In genomic region chr11:76673164-76674142, GRCh38 we compare ENCODE assay signal across 12 cellular contexts. TPM values are rescaled to one million over a fixed set of nuclear protein-coding genes. Genes with fewer than 3 reads are reported as not detected.
A peak's percentile ranks its signal among the peaks of the same experiment; 100 is the strongest.
DNase-seq lines count a peak whose midpoint lies in the region; ATAC-seq and TF ChIP-seq lines count a peak whose summit lies in the region.
"Had no signal": no experiment of that assay in that cellular context is flagged by ENCODE, and none has a peak within 500 bp of the region (broad histone marks: within the 10 kb centered on the region; RNA-seq: fewer than 3 reads in every experiment).

No MANE protein-coding gene starts in this region.

- H3K4me1 Mint-ChIP-seq in activated CD4-positive, alpha-beta T cell treated with anti-CD3 and anti-CD28 coated beads, Interleukin-2, amount 10 ng/mL, durations not matched to agents 24 days and 14 days = peaks cover 45% of the 10 kb centered on the region
- H3K4me1 Mint-ChIP-seq in activated T-helper 2 cell treated with anti-CD3 and anti-CD28 coated beads, Interferon-gamma antibody, Interleukin-2, Interleukin-4, amounts not matched to agents 10 μg/mL and 5 μg/mL and 100 μg/mL, durations not matched to agents 14 hours and 24 hours and 36 hours (ENCODE audit: low read depth) = peaks cover 61% of the 10 kb centered on the region
- H3K4me1 Mint-ChIP-seq in stimulated activated effector memory CD8-positive, alpha-beta T cell treated with anti-CD3 and anti-CD28 coated beads, Interleukin-12 subunit alpha, Interleukin-12 subunit beta, amount 100 ng/mL, for 72 hours = peaks cover 53% of the 10 kb centered on the region

- ATAC-seq in HG03175 (IDR thresholded peaks at IDR 0.05; ENCODE audit: unreplicated experiment) (peak; percentile 7), HG02642 (IDR thresholded peaks at IDR 0.05; ENCODE audit: poor library complexity, unreplicated experiment) (no peak), HG03442 (IDR thresholded peaks at IDR 0.05; ENCODE audit: unreplicated experiment) (no peak)
- no peak for ATAC-seq in stimulated activated effector memory CD8-positive, alpha-beta T cell treated with anti-CD3 and anti-CD28 coated beads, Interleukin-12 subunit alpha, Interleukin-12 subunit beta, amount 100 ng/mL, for 72 hours

- no peak for DNase-seq in activated CD4-positive, alpha-beta T cell treated with anti-CD3 and anti-CD28 coated beads, Interleukin-2, amount 10 ng/mL, durations not matched to agents 24 days and 14 days
- no peak for DNase-seq in activated CD4-positive, alpha-beta T cell treated with anti-CD3 and anti-CD28 coated beads for 4 hours
- DNase-seq in activated T-helper 2 cell treated with anti-CD3 and anti-CD28 coated beads, Interferon-gamma antibody, Interleukin-2, Interleukin-4, amounts not matched to agents 10 μg/mL and 5 μg/mL and 100 μg/mL, durations not matched to agents 14 hours and 24 hours and 36 hours (ENCODE audit: low spot score) = no peak
- no peak for DNase-seq in stimulated activated effector memory CD8-positive, alpha-beta T cell treated with anti-CD3 and anti-CD28 coated beads, Interleukin-12 subunit alpha, Interleukin-12 subunit beta, amount 100 ng/mL, for 72 hours (ENCODE audit: low spot score in 2 of 2)
- no peak for DNase-seq in GM10266 (ENCODE audit: extremely low spot score)
- DNase-seq: midbrain, NCI-H2081 treated with DMSO at 0.1 percent for 48 hours, retina, T1000 had no signal

- peak overlapping the region; percentile 78 for H3K27ac Mint-ChIP-seq in activated CD4-positive, alpha-beta T cell treated with anti-CD3 and anti-CD28 coated beads, Interleukin-2, amount 10 ng/mL, durations not matched to agents 24 days and 14 days
- peak overlapping the region; percentile 86 for H3K27ac Mint-ChIP-seq in activated T-helper 2 cell treated with anti-CD3 and anti-CD28 coated beads, Interferon-gamma antibody, Interleukin-2, Interleukin-4, amounts not matched to agents 10 μg/mL and 5 μg/mL and 100 μg/mL, durations not matched to agents 14 hours and 24 hours and 36 hours
- H3K27ac Mint-ChIP-seq in stimulated activated effector memory CD8-positive, alpha-beta T cell treated with anti-CD3 and anti-CD28 coated beads, Interleukin-12 subunit alpha, Interleukin-12 subunit beta, amount 100 ng/mL, for 72 hours = peak overlapping the region; percentile 75

- intact Hi-C loops in activated CD4-positive, alpha-beta T cell treated with anti-CD3 and anti-CD28 coated beads, Interleukin-2, amount 10 ng/mL, durations not matched to agents 24 days and 14 days (cut with micrococcal nuclease) = loop anchor here (2.0 to 5.0 kb wide), 2 partner anchors 47 to 81 kb away; no protein-coding TSS in a partner anchor
- intact Hi-C loops in activated T-helper 2 cell treated with anti-CD3 and anti-CD28 coated beads, Interferon-gamma antibody, Interleukin-2, Interleukin-4, amounts not matched to agents 10 μg/mL and 5 μg/mL and 100 μg/mL, durations not matched to agents 14 hours and 24 hours and 36 hours (cut with micrococcal nuclease) = loop anchor here (2.0 to 10.0 kb wide), 4 partner anchors 47 to 439 kb away; no protein-coding TSS in a partner anchor

- H3K36me3 Mint-ChIP-seq in activated CD4-positive, alpha-beta T cell treated with anti-CD3 and anti-CD28 coated beads, Interleukin-2, amount 10 ng/mL, durations not matched to agents 24 days and 14 days (ENCODE audit: low read depth) = no peaks in the 10 kb centered on the region
- peaks cover 10% of the 10 kb centered on the region for H3K36me3 Mint-ChIP-seq in activated T-helper 2 cell treated with anti-CD3 and anti-CD28 coated beads, Interferon-gamma antibody, Interleukin-2, Interleukin-4, amounts not matched to agents 10 μg/mL and 5 μg/mL and 100 μg/mL, durations not matched to agents 14 hours and 24 hours and 36 hours (ENCODE audit: low read depth)
- no peaks in the 10 kb centered on the region for H3K36me3 Mint-ChIP-seq in stimulated activated effector memory CD8-positive, alpha-beta T cell treated with anti-CD3 and anti-CD28 coated beads, Interleukin-12 subunit alpha, Interleukin-12 subunit beta, amount 100 ng/mL, for 72 hours

- H3K9me3 Mint-ChIP-seq in activated CD4-positive, alpha-beta T cell treated with anti-CD3 and anti-CD28 coated beads, Interleukin-2, amount 10 ng/mL, durations not matched to agents 24 days and 14 days = no peaks in the 10 kb centered on the region
- H3K9me3 Mint-ChIP-seq in activated T-helper 2 cell treated with anti-CD3 and anti-CD28 coated beads, Interferon-gamma antibody, Interleukin-2, Interleukin-4, amounts not matched to agents 10 μg/mL and 5 μg/mL and 100 μg/mL, durations not matched to agents 14 hours and 24 hours and 36 hours = no peaks in the 10 kb centered on the region
- no peaks in the 10 kb centered on the region for H3K9me3 Mint-ChIP-seq in stimulated activated effector memory CD8-positive, alpha-beta T cell treated with anti-CD3 and anti-CD28 coated beads, Interleukin-12 subunit alpha, Interleukin-12 subunit beta, amount 100 ng/mL, for 72 hours

- peak overlapping the region; percentile 43 for H3K4me3 Mint-ChIP-seq in activated CD4-positive, alpha-beta T cell treated with anti-CD3 and anti-CD28 coated beads, Interleukin-2, amount 10 ng/mL, durations not matched to agents 24 days and 14 days
- H3K4me3 Mint-ChIP-seq in activated T-helper 2 cell treated with anti-CD3 and anti-CD28 coated beads, Interferon-gamma antibody, Interleukin-2, Interleukin-4, amounts not matched to agents 10 μg/mL and 5 μg/mL and 100 μg/mL, durations not matched to agents 14 hours and 24 hours and 36 hours (ENCODE audit: low read depth) = no peak overlapping the region
- peak overlapping the region; percentile 58 for H3K4me3 Mint-ChIP-seq in stimulated activated effector memory CD8-positive, alpha-beta T cell treated with anti-CD3 and anti-CD28 coated beads, Interleukin-12 subunit alpha, Interleukin-12 subunit beta, amount 100 ng/mL, for 72 hours

- peaks cover 21% of the 10 kb centered on the region for H3K27me3 Mint-ChIP-seq in activated CD4-positive, alpha-beta T cell treated with anti-CD3 and anti-CD28 coated beads, Interleukin-2, amount 10 ng/mL, durations not matched to agents 24 days and 14 days
- H3K27me3 Mint-ChIP-seq in activated T-helper 2 cell treated with anti-CD3 and anti-CD28 coated beads, Interferon-gamma antibody, Interleukin-2, Interleukin-4, amounts not matched to agents 10 μg/mL and 5 μg/mL and 100 μg/mL, durations not matched to agents 14 hours and 24 hours and 36 hours (ENCODE audit: low read depth) = peaks cover 3% of the 10 kb centered on the region

- TF ChIP-seq CTCF in GM10266 (IDR thresholded peaks at IDR 0.05; ENCODE audit: control insufficient read depth, insufficient read depth, low read depth, missing control alignments) = no peak

RNA-seq across cellular contexts. Expression of gene LRRC32, which starts 2.9 kb away (rescaled TPM):
- 6.6 and 8.6 TPM in 2 replicates for total RNA-seq in activated CD4-positive, alpha-beta T cell treated with anti-CD3 and anti-CD28 coated beads, Interleukin-2, amount 10 ng/mL, durations not matched to agents 24 days and 14 days
- 26.5 and 26.7 TPM in 2 replicates for total RNA-seq in activated T-helper 2 cell treated with anti-CD3 and anti-CD28 coated beads, Interferon-gamma antibody, Interleukin-2, Interleukin-4, amounts not matched to agents 10 μg/mL and 5 μg/mL and 100 μg/mL, durations not matched to agents 14 hours and 24 hours and 36 hours
